In the genomic region with DNA sequence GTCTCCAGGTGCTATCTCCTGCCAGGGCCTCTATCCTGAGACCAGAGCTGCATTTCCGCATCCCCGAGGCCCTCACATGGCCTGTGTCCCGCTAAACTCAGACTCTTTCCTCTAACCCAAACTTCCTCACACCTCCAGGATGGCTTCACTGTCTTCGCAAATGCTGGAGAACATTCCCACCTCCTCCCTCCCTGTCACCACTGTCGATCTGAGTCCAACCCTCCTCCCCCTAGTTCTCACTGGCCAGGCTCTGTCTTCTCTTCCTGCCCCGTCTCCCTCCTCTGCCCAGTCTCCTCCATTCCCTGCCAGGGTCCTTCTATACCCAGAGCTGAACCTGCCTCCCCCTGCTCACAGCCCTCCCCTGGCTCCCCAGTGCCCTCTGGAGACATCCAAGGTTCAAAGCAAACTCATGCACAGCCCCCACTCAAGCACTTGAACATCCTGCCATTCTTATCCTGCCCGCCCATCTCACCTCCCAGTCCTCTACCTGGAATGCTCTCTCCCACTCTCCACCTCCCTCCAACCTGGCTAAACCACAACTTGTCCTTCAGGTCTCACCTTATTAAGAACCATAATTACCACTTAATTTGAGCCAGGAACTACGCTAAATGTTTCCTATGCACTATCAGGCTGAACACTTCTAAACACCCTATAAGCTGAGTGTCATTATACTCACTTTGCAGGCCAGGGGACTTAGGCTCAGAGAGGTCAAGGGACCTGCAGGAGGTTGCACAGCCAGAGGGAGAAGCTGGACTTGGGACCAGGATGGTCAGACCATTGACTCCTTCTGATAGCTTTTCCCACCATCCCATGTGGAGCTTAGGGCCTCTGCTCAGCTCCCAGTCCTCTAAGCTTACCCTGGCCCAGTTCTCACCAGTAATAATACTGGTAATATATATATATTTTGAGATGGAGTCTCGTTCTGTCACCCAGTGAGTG, we compare ENCODE assay signal across 21 cellular contexts. TPM values are rescaled to one million over a fixed set of nuclear protein-coding genes. Genes with fewer than 3 reads are reported as not detected.
DNase-seq lines count a peak whose midpoint lies in the region; ATAC-seq, FAIRE-seq and TF ChIP-seq lines count a peak whose summit lies in the region.
"Had no signal": no experiment of that assay in that cellular context is flagged by ENCODE, and none has a peak within 500 bp of the region (broad histone marks: within the 10 kb centered on the region; RNA-seq: fewer than 3 reads in every experiment).

No MANE protein-coding gene starts in this region.

- WGBS in A549 (ENCODE audit: missing lambda C conversion rate) = 77% methylated on average over 9 of the region's 9 CpGs

- no peak for TF ChIP-seq EP300 in A549 (IDR thresholded peaks at IDR 0.05)

- POLR2A ChIA-PET in A549 (lab: Yijun Ruan, JAX) = interaction anchor here (0.6 to 1.6 kb wide), 3 partner anchors 15 to 25 kb away, joined by 3 to 7 read pairs (median 4); a partner anchor contains a TSS
- POLR2A ChIA-PET in Caco-2 (lab: Charles Lee) = interaction anchor here (1.6 to 2.4 kb wide), 2 partner anchors 12 to 23 kb away, joined by 7 to 11 read pairs; no protein-coding TSS in a partner anchor

- no peaks in the 10 kb centered on the region for H3K27me3 Mint-ChIP-seq in Caco-2 (ENCODE audit: insufficient read depth, unreplicated experiment)
- H3K27me3 Mint-ChIP-seq in brain = peaks cover 13% of the 10 kb centered on the region
- no peaks in the 10 kb centered on the region for H3K27me3 Mint-ChIP-seq in naive B cell

- H3K27ac ChIP-seq in A549 (peak overlapping the region in 1 of 2 experiments; percentile 90; a peak in 3 of 6 replicates), WERI-Rb-1 (no peak overlapping the region)
- H3K27ac ChIP-seq: ovary had no signal

- H3K36me3 Mint-ChIP-seq in Caco-2 (ENCODE audit: insufficient read depth, unreplicated experiment) (peaks cover 48% of the 10 kb centered on the region), brain (peaks cover 27% of the 10 kb centered on the region), naive B cell (peaks cover 5 to 6% of the 10 kb centered on the region in 2 donors)

- no peak for FAIRE-seq in A549 (lab: Jason Lieb, UNC)
- FAIRE-seq: astrocyte, H54, urothelium cell line had no signal

- H3K36me3 ChIP-seq in Caco-2 (ENCODE audit: control insufficient read depth, insufficient read depth, low read length) = peaks cover 1% of the 10 kb centered on the region; the same call in 1 of the 2 replicates
- H3K36me3 ChIP-seq in WERI-Rb-1 = peaks cover 13% of the 10 kb centered on the region
- H3K36me3 ChIP-seq: ovary had no signal

- H3K27me3 ChIP-seq in Caco-2 (replicated peaks; ENCODE audit: control insufficient read depth, insufficient read depth, low read length) (no peaks in the 10 kb centered on the region), WERI-Rb-1 (ENCODE audit: insufficient read depth, low read depth, severe bottlenecking) (no peaks in the 10 kb centered on the region)
- H3K27me3 ChIP-seq: dorsolateral prefrontal cortex, ovary had no signal

- intact Hi-C loops in Caco-2 (cut with micrococcal nuclease; ENCODE audit: unreplicated experiment) = no loop called here

- H3K27ac Mint-ChIP-seq in Caco-2 (ENCODE audit: unreplicated experiment) = peak overlapping the region; percentile 58
- H3K27ac Mint-ChIP-seq in brain = peak overlapping the region in 4 of 5 experiments; percentile 8 to 74 (median 42)
- peak overlapping the region; percentile 67 to 93 (median 82) for H3K27ac Mint-ChIP-seq in naive B cell

- H3K4me3 ChIP-seq in A549 (no peak overlapping the region), Caco-2 (ENCODE audit: low read depth, low read length) (no peak overlapping the region), WERI-Rb-1 (ENCODE audit: low read depth, low read length) (no peak overlapping the region)
- H3K4me3 ChIP-seq: dorsolateral prefrontal cortex, lung, ovary, smooth muscle cell had no signal

- no peaks in the 10 kb centered on the region for H3K9me3 ChIP-seq in A549
- no peaks in the 10 kb centered on the region for H3K9me3 ChIP-seq in Caco-2
- H3K9me3 ChIP-seq in WERI-Rb-1 (ENCODE audit: severe bottlenecking) = no peaks in the 10 kb centered on the region
- H3K9me3 ChIP-seq: BE2C, ovary had no signal

- ATAC-seq in A549 = no peak
- no peak for ATAC-seq in naive B cell (ENCODE audit: low read depth in 2 of 2)
- ATAC-seq: Right ventricle myocardium inferior had no signal

- TF ChIP-seq CTCF in A549 (IDR thresholded peaks at IDR 0.05) (no peak), Caco-2 (IDR thresholded peaks at IDR 0.05; ENCODE audit: insufficient read depth in 1 of 2, low read depth in 1 of 2, low read length in 1 of 2, severe bottlenecking in 1 of 2, unreplicated experiment in 1 of 2) (no peak), brain (conservative IDR thresholded peaks at IDR 0.05) (no peak), WERI-Rb-1 (IDR thresholded peaks at IDR 0.05; ENCODE audit: low read depth, low read length) (no peak)

- H3K9me3 Mint-ChIP-seq in Caco-2 (ENCODE audit: unreplicated experiment) (no peaks in the 10 kb centered on the region), brain (no peaks in the 10 kb centered on the region), naive B cell (peaks cover 0 to 2% (median 0%) of the 10 kb centered on the region in 7 donors)
- H3K9me3 Mint-ChIP-seq: stimulated activated naive CD8-positive, alpha-beta T cell treated with anti-CD3 and anti-CD28 coated beads, Interleukin-15, Interleukin-2, amounts not matched to agents 100 ng/mL and 50 ng/mL, for 24 hours had no signal

- peak overlapping the region; percentile 57 for H3K4me3 Mint-ChIP-seq in Caco-2 (ENCODE audit: unreplicated experiment)
- H3K4me3 Mint-ChIP-seq in brain = peak overlapping the region in 4 of 5 experiments; percentile 11 to 80 (median 48)
- H3K4me3 Mint-ChIP-seq in naive B cell = peak overlapping the region in 5 of 8 donors; percentile 21 to 72 (median 63)
- H3K4me3 Mint-ChIP-seq: stimulated activated naive CD8-positive, alpha-beta T cell treated with anti-CD3 and anti-CD28 coated beads, Interleukin-15, Interleukin-2, amounts not matched to agents 100 ng/mL and 50 ng/mL, for 24 hours had no signal

- TF ChIP-seq RAD21 in A549 (conservative IDR thresholded peaks at IDR 0.05 in 1 of 2, IDR thresholded peaks at IDR 0.05 in 1 of 2) = no peak

- H3K4me1 ChIP-seq in A549 = peaks cover 40% of the 10 kb centered on the region
- H3K4me1 ChIP-seq in Caco-2 = peaks cover 35% of the 10 kb centered on the region
- H3K4me1 ChIP-seq: BE2C had no signal

- H3K4me1 Mint-ChIP-seq in Caco-2 (ENCODE audit: low read depth, unreplicated experiment) (peaks cover 32% of the 10 kb centered on the region), brain (peaks cover 30% of the 10 kb centered on the region), naive B cell (peaks cover 52 to 73% (median 55%) of the 10 kb centered on the region in 3 donors)

- no TSS peak for BruUV-seq in Caco-2 (replicated peaks; lab: Mats Ljungman, UMichigan)

- TF ChIP-seq POLR2A in A549 (IDR thresholded peaks at IDR 0.05; ENCODE audit: low read length) = no peak

- H3K4me2 ChIP-seq in A549 = peak overlapping the region; percentile 9; the same call in 1 of the 3 replicates
- H3K4me2 ChIP-seq: smooth muscle cell had no signal

- CTCF ChIA-PET in A549 (lab: Yijun Ruan, JAX) (interaction anchor here (1.0 to 5.0 kb wide), 9 partner anchors 10 to 314 kb away, joined by 3 to 46 read pairs (median 3); a partner anchor contains a TSS), Caco-2 (lab: Charles Lee) (interaction anchor here (1.1 to 3.9 kb wide), 2 partner anchors 12 to 65 kb away, joined by 4 to 46 read pairs; no protein-coding TSS in a partner anchor)

- DNase-seq in A549 (ENCODE audit: low read depth in 1 of 2, low spot score in 1 of 2) (no peak), Caco-2 (no peak), naive B cell (no peak), iPS-NIHi11 (ENCODE audit: low spot score) (no peak), kidney tubule cell (ENCODE audit: low spot score) (no peak), WERI-Rb-1 (no peak), NCI-H2081 (lab: John Stamatoyannopoulos, UW) (no peak)
- DNase-seq: activated CD4-positive, alpha-beta T cell treated with anti-CD3 and anti-CD28 coated beads, Interleukin-2, amount 50 U/mL, for 48 hours; dorsolateral prefrontal cortex; NCI-H1417; NK-92 treated with Interleukin-12 subunit alpha and Interleukin-12 subunit beta, amount 100 ng/mL, for 24 hours; ovary had no signal

RNA-seq across cellular contexts. Expression of a gene that starts 1.0 kb away (rescaled TPM):
- polyA plus RNA-seq in A549 (2011; rRNA removed) (8.6 and 9.2 TPM in 2 replicates), A549 (2017; fragmentation: RNase III; extraction: RNeasy Plus Mini Kit Qiagen cat#74134 plus additional on column Dnase treatment) (5.7 to 6.8 TPM (median 6.7 TPM) in 3 replicates), brain (ENCODE audit: insufficient read depth, low read depth, low replicate concordance) (1.5 TPM), naive B cell (ENCODE audit: low read depth in 6 of 6) (1 to 10 TPM in 2 of 6 donors, under 1 TPM in 3, not detected in 1; 0.40 to 1.3 (median 0.84) TPM)
- polyA plus RNA-seq in A549 (2012; cell fraction: cytosol; rRNA removed) = 7.0 and 9.4 TPM in 2 replicates
- polyA plus RNA-seq in A549 (2012; cell fraction: nucleus; rRNA removed) = 11.1 and 11.7 TPM in 2 replicates
- 1.1 and 2.0 TPM in 2 replicates for polyA minus RNA-seq in A549 (2011; rRNA and poly(A)+ RNA removed)
- 4.5 and 5.0 TPM in 2 replicates for total RNA-seq in Caco-2 (2022)

RNA-seq across cellular contexts. Expression of a gene that starts 23.3 kb away (rescaled TPM):
- polyA plus RNA-seq in A549 (2011; rRNA removed) (112 and 149 TPM in 2 replicates), A549 (2017; fragmentation: RNase III; extraction: RNeasy Plus Mini Kit Qiagen cat#74134 plus additional on column Dnase treatment) (262 to 270 TPM (median 267 TPM) in 3 replicates), brain (ENCODE audit: insufficient read depth, low read depth, low replicate concordance) (186 TPM), naive B cell (ENCODE audit: low read depth in 6 of 6) (100 to 1,000 TPM in 3 of 6 donors, 10 to 100 TPM in 3; 72.7 to 167 (median 101) TPM)
- 383 and 541 TPM in 2 replicates for polyA plus RNA-seq in A549 (2012; cell fraction: cytosol; rRNA removed)
- polyA plus RNA-seq in A549 (2012; cell fraction: nucleus; rRNA removed) = 250 and 291 TPM in 2 replicates
- 78.4 and 147 TPM in 2 replicates for polyA minus RNA-seq in A549 (2011; rRNA and poly(A)+ RNA removed)
- total RNA-seq in Caco-2 (2022) = 228 and 239 TPM in 2 replicates

RNA-seq across cellular contexts. Expression of a gene that starts 25.9 kb away (rescaled TPM):
- 1.1 and 1.7 TPM in 2 replicates for polyA plus RNA-seq in A549 (2011; rRNA removed)
- polyA plus RNA-seq in A549 (2012; cell fraction: cytosol; rRNA removed) = 0.75 and 0.91 TPM in 2 replicates
- polyA plus RNA-seq in A549 (2012; cell fraction: nucleus; rRNA removed) = 0.36 and 0.48 TPM in 2 replicates
- 1.7 to 3.0 TPM (median 2.8 TPM) in 3 replicates for polyA plus RNA-seq in A549 (2017; fragmentation: RNase III; extraction: RNeasy Plus Mini Kit Qiagen cat#74134 plus additional on column Dnase treatment)
- polyA minus RNA-seq in A549 (2011; rRNA and poly(A)+ RNA removed) = not detected in 2 replicates
- 1.6 TPM in 1 of 2 replicates, not detected in the other for total RNA-seq in Caco-2 (2022)
- 1.6 TPM for polyA plus RNA-seq in brain (ENCODE audit: insufficient read depth, low read depth, low replicate concordance)
- polyA plus RNA-seq in naive B cell (ENCODE audit: low read depth in 6 of 6) = 1 to 10 TPM in 1 of 6 donors, under 1 TPM in 1, not detected in 4; 0.46 to 1.2 TPM
- total RNA-seq: smooth muscle cell had no signal

RNA-seq across cellular contexts. Expression of a gene that starts 29.6 kb away (rescaled TPM):
- not detected in 2 replicates for polyA plus RNA-seq in A549 (2011; rRNA removed)
- polyA plus RNA-seq in A549 (2012; cell fraction: cytosol; rRNA removed) = not detected in 2 replicates
- not detected in 2 replicates for polyA plus RNA-seq in A549 (2012; cell fraction: nucleus; rRNA removed)
- not detected in 3 replicates for polyA plus RNA-seq in A549 (2017; fragmentation: RNase III; extraction: RNeasy Plus Mini Kit Qiagen cat#74134 plus additional on column Dnase treatment)
- polyA minus RNA-seq in A549 (2011; rRNA and poly(A)+ RNA removed) = not detected in 2 replicates
- total RNA-seq in Caco-2 (2022) = not detected in 2 replicates
- polyA plus RNA-seq in brain (ENCODE audit: insufficient read depth, low read depth, low replicate concordance) = 6.8 TPM
- 10 to 100 TPM in 1 of 6 donors, 1 to 10 TPM in 5; 4.3 to 12.6 (median 7.2) TPM for polyA plus RNA-seq in naive B cell (ENCODE audit: low read depth in 6 of 6)
- total RNA-seq: astrocyte, smooth muscle cell had no signal
- polyA plus RNA-seq: smooth muscle cell had no signal

RNA-seq across cellular contexts. Expression of a gene that starts 31.5 kb away (rescaled TPM):
- polyA plus RNA-seq in A549 (2011; rRNA removed) (0.04 and 0.08 TPM in 2 replicates), A549 (2017; fragmentation: RNase III; extraction: RNeasy Plus Mini Kit Qiagen cat#74134 plus additional on column Dnase treatment) (0.05 to 0.06 TPM in 2 of 3 replicates, not detected in the other), brain (ENCODE audit: insufficient read depth, low read depth, low replicate concordance) (5.1 TPM), naive B cell (ENCODE audit: low read depth in 6 of 6) (not detected)
- 0.01 and 0.03 TPM in 2 replicates for polyA plus RNA-seq in A549 (2012; cell fraction: cytosol; rRNA removed)
- polyA plus RNA-seq in A549 (2012; cell fraction: nucleus; rRNA removed) = 0.05 TPM in 1 of 2 replicates, not detected in the other
- polyA minus RNA-seq in A549 (2011; rRNA and poly(A)+ RNA removed) = not detected in 2 replicates
- not detected in 2 replicates for total RNA-seq in Caco-2 (2022)
- total RNA-seq: Right ventricle myocardium inferior had no signal
